13 cellular contexts compared by ENCODE assay signal in the genomic region with DNA sequence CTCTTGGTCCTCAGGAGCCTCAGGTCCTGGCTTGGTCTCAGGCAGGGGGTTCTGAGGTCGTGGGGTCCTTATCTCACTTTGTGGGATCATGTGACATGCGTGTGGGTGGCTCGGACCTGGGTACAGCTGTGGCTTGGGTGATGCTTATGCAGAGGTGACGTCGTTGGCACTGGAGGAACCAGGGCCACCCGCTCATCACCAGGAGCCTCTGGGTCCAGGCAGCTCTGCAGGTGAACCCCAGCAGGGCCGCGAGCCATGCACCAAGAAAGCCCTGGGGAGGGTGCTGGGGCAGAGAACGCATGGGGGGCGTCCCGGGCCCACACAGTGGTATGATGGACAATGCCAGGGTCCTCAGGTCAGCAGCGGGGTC. TPM values are rescaled to one million over a fixed set of nuclear protein-coding genes. Genes with fewer than 3 reads are reported as not detected.
A peak's percentile ranks its signal among the peaks of the same experiment; 100 is the strongest.
DNase-seq lines count a peak whose midpoint lies in the region; ATAC-seq and TF ChIP-seq lines count a peak whose summit lies in the region.
"Had no signal": no experiment of that assay in that cellular context is flagged by ENCODE, and none has a peak within 500 bp of the region (broad histone marks: within the 10 kb centered on the region; RNA-seq: fewer than 3 reads in every experiment).

No MANE protein-coding gene starts in this region.

- TF ChIP-seq CTCF in endothelial cell (IDR thresholded peaks at IDR 0.05; ENCODE audit: unreplicated experiment): no peak

- POLR2A ChIA-PET in T-cell (lab: Charles Lee): no interaction called here

- no peak overlapping the region for H3K27ac Mint-ChIP-seq in activated naive CD4-positive, alpha-beta T cell treated with anti-CD3 and anti-CD28 coated beads, Interleukin-2, amount 10 ng/mL, durations not matched to agents 7 days and 5 days
- H3K27ac Mint-ChIP-seq in T-cell (no peak overlapping the region), endothelial cell (ENCODE audit: unreplicated experiment) (no peak overlapping the region)
- H3K27ac Mint-ChIP-seq in stimulated activated naive B cell treated with anti-CD40 and anti-IgM and Interleukin-4, amounts not matched to agents 10 μg/mL and 1 μg/mL and 100 μg/mL, for 72 hours: peak overlapping the region; percentile 37

- CTCF ChIA-PET in activated naive CD4-positive, alpha-beta T cell treated with anti-CD3 and anti-CD28 coated beads, Interleukin-2, amount 10 ng/mL, durations not matched to agents 7 days and 5 days (lab: Charles Lee): interaction anchor here (3.3 kb wide), 1 partner anchor 9 kb away, joined by 9 read pairs; the partner anchor contains the start of genes ATP5ME and MYL5
- CTCF ChIA-PET in T-cell (lab: Charles Lee): no interaction called here

- H3K36me3 Mint-ChIP-seq in activated naive CD4-positive, alpha-beta T cell treated with anti-CD3 and anti-CD28 coated beads, Interleukin-2, amount 10 ng/mL, durations not matched to agents 7 days and 5 days: peaks cover 6% of the 10 kb centered on the region
- peaks cover 6% of the 10 kb centered on the region for H3K36me3 Mint-ChIP-seq in T-cell
- H3K36me3 Mint-ChIP-seq in endothelial cell (ENCODE audit: low read depth, unreplicated experiment): peaks cover 7% of the 10 kb centered on the region
- peaks cover 15 to 16% of the 10 kb centered on the region in 2 donors for H3K36me3 Mint-ChIP-seq in stimulated activated naive B cell treated with anti-CD40 and anti-IgM and Interleukin-4, amounts not matched to agents 10 μg/mL and 1 μg/mL and 100 μg/mL, for 72 hours

- peaks cover 15% of the 10 kb centered on the region for H3K4me1 Mint-ChIP-seq in activated naive CD4-positive, alpha-beta T cell treated with anti-CD3 and anti-CD28 coated beads, Interleukin-2, amount 10 ng/mL, durations not matched to agents 7 days and 5 days
- peaks cover 12 to 22% (median 21%) of the 10 kb centered on the region in 3 donors for H3K4me1 Mint-ChIP-seq in T-cell
- H3K4me1 Mint-ChIP-seq in endothelial cell (ENCODE audit: unreplicated experiment): no peaks in the 10 kb centered on the region
- H3K4me1 Mint-ChIP-seq in stimulated activated naive B cell treated with anti-CD40 and anti-IgM and Interleukin-4, amounts not matched to agents 10 μg/mL and 1 μg/mL and 100 μg/mL, for 72 hours: peaks cover 15 to 38% of the 10 kb centered on the region in 2 donors

- no peaks in the 10 kb centered on the region for H3K27me3 Mint-ChIP-seq in activated naive CD4-positive, alpha-beta T cell treated with anti-CD3 and anti-CD28 coated beads, Interleukin-2, amount 10 ng/mL, durations not matched to agents 7 days and 5 days
- H3K27me3 Mint-ChIP-seq in T-cell (no peaks in the 10 kb centered on the region), endothelial cell (ENCODE audit: unreplicated experiment) (peaks cover 15% of the 10 kb centered on the region)
- H3K27me3 Mint-ChIP-seq in stimulated activated naive B cell treated with anti-CD40 and anti-IgM and Interleukin-4, amounts not matched to agents 10 μg/mL and 1 μg/mL and 100 μg/mL, for 72 hours: no peaks in the 10 kb centered on the region

- H3K4me3 Mint-ChIP-seq in activated naive CD4-positive, alpha-beta T cell treated with anti-CD3 and anti-CD28 coated beads, Interleukin-2, amount 10 ng/mL, durations not matched to agents 7 days and 5 days: peak overlapping the region; percentile 43
- peak overlapping the region in 2 of 3 donors; percentile 81 to 84 for H3K4me3 Mint-ChIP-seq in T-cell
- H3K4me3 Mint-ChIP-seq in endothelial cell (ENCODE audit: unreplicated experiment): peak overlapping the region; percentile 51
- peak overlapping the region; percentile 86 to 92 for H3K4me3 Mint-ChIP-seq in stimulated activated naive B cell treated with anti-CD40 and anti-IgM and Interleukin-4, amounts not matched to agents 10 μg/mL and 1 μg/mL and 100 μg/mL, for 72 hours

- ATAC-seq in T-cell (replicated peaks in 1 of 4) (no peak), HG03097 (IDR thresholded peaks at IDR 0.05; ENCODE audit: low FRiP score, unreplicated experiment) (no peak), GM18505 (IDR thresholded peaks at IDR 0.05; ENCODE audit: unreplicated experiment) (no peak)
- ATAC-seq in stimulated activated naive B cell treated with anti-CD40 and anti-IgM and Interleukin-4, amounts not matched to agents 10 μg/mL and 1 μg/mL and 100 μg/mL, for 72 hours (replicated peaks): no peak

- no peaks in the 10 kb centered on the region for H3K9me3 Mint-ChIP-seq in activated naive CD4-positive, alpha-beta T cell treated with anti-CD3 and anti-CD28 coated beads, Interleukin-2, amount 10 ng/mL, durations not matched to agents 7 days and 5 days
- H3K9me3 Mint-ChIP-seq in T-cell: no peaks in the 10 kb centered on the region
- H3K9me3 Mint-ChIP-seq in endothelial cell (ENCODE audit: unreplicated experiment): no peaks in the 10 kb centered on the region
- H3K9me3 Mint-ChIP-seq in stimulated activated naive B cell treated with anti-CD40 and anti-IgM and Interleukin-4, amounts not matched to agents 10 μg/mL and 1 μg/mL and 100 μg/mL, for 72 hours: peaks cover 2 to 5% of the 10 kb centered on the region in 2 donors
- H3K9me3 Mint-ChIP-seq: T-helper 2 cell treated with Interferon-gamma antibody and Interleukin-4, amounts not matched to agents 5 μg/mL and 100 μg/mL, for 36 hours had no signal

- peak; percentile 17 for DNase-seq in activated naive CD4-positive, alpha-beta T cell treated with anti-CD3 and anti-CD28 coated beads, Interleukin-2, amount 10 ng/mL, durations not matched to agents 7 days and 5 days
- no peak for DNase-seq in activated naive CD4-positive, alpha-beta T cell treated with anti-CD3 and anti-CD28 coated beads, Interleukin-2, amount 50 U/mL, for 16 hours
- DNase-seq in T-cell (no peak), endothelial cell (ENCODE audit: low spot score) (no peak), NCI-H748 treated with DMSO at 0.1 percent for 48 hours (lab: John Stamatoyannopoulos, UW) (no peak)
- DNase-seq in stimulated activated naive B cell treated with anti-CD40 and anti-IgM and Interleukin-4, amounts not matched to agents 10 μg/mL and 1 μg/mL and 100 μg/mL, for 72 hours: no peak
- DNase-seq: activated CD4-positive, alpha-beta T cell treated with anti-CD3 and anti-CD28 coated beads for 4 hours; kidney glomerular epithelial cell; stimulated activated CD4-positive, alpha-beta T cell treated with anti-CD3 and anti-CD28 coated beads, Interleukin-2, amount 100 ng/mL, for 48 hours had no signal

- TF ChIP-seq POLR2A in GM18505 (IDR thresholded peaks at IDR 0.05; ENCODE audit: borderline replicate concordance, extremely low read depth, insufficient read depth, insufficient read length): no peak

RNA-seq across cellular contexts. Expression of gene ATP5ME, which starts 8.7 kb away (rescaled TPM):
- total RNA-seq in T-cell (100 to 1,000 TPM in 4 of 5 donors, 10 to 100 TPM in 1; 92.4 to 158 (median 145) TPM), endothelial cell (ENCODE audit: unreplicated experiment) (289 TPM)

RNA-seq across cellular contexts. Expression of gene MYL5, which starts 9.0 kb away (rescaled TPM):
- total RNA-seq in T-cell (10 to 100 TPM; 21.1 to 26.3 (median 21.9) TPM), endothelial cell (ENCODE audit: unreplicated experiment) (23.2 TPM)

RNA-seq across cellular contexts. Expression of gene SLC49A3, which starts 23.6 kb away (rescaled TPM):
- total RNA-seq in T-cell: 1 to 10 TPM in 4 of 5 donors, under 1 TPM in 1; 0.53 to 2.7 (median 1.4) TPM
- 19.9 TPM for total RNA-seq in endothelial cell (ENCODE audit: unreplicated experiment)
- total RNA-seq: H4 had no signal

RNA-seq across cellular contexts. Expression of gene PDE6B, which starts 40.0 kb away (rescaled TPM):
- 10 to 100 TPM; 14.2 to 21.7 (median 19.8) TPM for total RNA-seq in T-cell
- 5.1 TPM for total RNA-seq in endothelial cell (ENCODE audit: unreplicated experiment)
- total RNA-seq: H4 had no signal

RNA-seq across cellular contexts. Expression of gene PCGF3, which starts 40.3 kb away (rescaled TPM):
- total RNA-seq in T-cell (10 to 100 TPM; 47.0 to 76.9 (median 51.1) TPM), endothelial cell (ENCODE audit: unreplicated experiment) (84.5 TPM)
